ENCODE assay signal across 13 cellular contexts in the genomic region with DNA sequence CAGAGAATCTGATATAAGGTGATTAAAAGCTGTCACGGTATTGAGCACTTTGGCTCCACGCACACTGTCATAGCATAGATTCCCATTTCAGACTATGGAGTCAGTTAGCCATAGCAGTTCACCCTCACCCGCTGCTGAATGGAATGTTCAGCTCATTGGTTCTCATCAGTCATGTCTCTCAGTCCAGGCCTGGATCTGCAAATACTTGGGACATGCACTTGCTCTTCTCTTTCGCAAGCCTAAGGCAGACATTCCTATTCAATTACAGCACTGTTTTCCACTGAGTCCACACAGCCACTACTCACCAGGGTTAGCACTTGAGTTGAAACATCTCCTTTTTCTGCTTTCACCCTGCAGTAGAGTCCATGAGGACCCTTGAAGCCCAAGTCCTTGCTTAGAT. TPM values are rescaled to one million over a fixed set of nuclear protein-coding genes. Genes with fewer than 3 reads are reported as not detected.
DNase-seq lines count a peak whose midpoint lies in the region; ATAC-seq and TF ChIP-seq lines count a peak whose summit lies in the region.
"Had no signal": no experiment of that assay in that cellular context is flagged by ENCODE, and none has a peak within 500 bp of the region (broad histone marks: within the 10 kb centered on the region; RNA-seq: fewer than 3 reads in every experiment).

No MANE protein-coding gene starts in this region.

- H3K36me3 ChIP-seq in RWPE2 (ENCODE audit: low read depth) (no peaks in the 10 kb centered on the region), SJCRH30 (no peaks in the 10 kb centered on the region)
- H3K36me3 ChIP-seq: left lung had no signal

- peaks cover 20% of the 10 kb centered on the region for H3K4me1 ChIP-seq in RWPE2 (ENCODE audit: insufficient read depth, poor library complexity, severe bottlenecking)
- H3K4me1 ChIP-seq in SJCRH30, result no peaks in the 10 kb centered on the region
- H3K4me1 ChIP-seq: left lung had no signal

- ATAC-seq in RWPE2 (ENCODE audit: low read depth) (peak; percentile 73), HG03342 (IDR thresholded peaks at IDR 0.05; ENCODE audit: unreplicated experiment) (no peak)
- ATAC-seq: left lung had no signal

- H3K27me3 ChIP-seq in RWPE2 (ENCODE audit: insufficient read depth, poor library complexity, severe bottlenecking), result no peaks in the 10 kb centered on the region
- no peaks in the 10 kb centered on the region for H3K27me3 ChIP-seq in SJCRH30

- H3K27ac ChIP-seq in RWPE2 (ENCODE audit: poor library complexity, severe bottlenecking) (no peak overlapping the region), SJCRH30 (no peak overlapping the region)
- H3K27ac ChIP-seq: left lung had no signal

- DNase-seq in ELR (ENCODE audit: low read depth) (peak; percentile 78), RWPE2 (ENCODE audit: low spot score) (no peak), fibroblast of villous mesenchyme (ENCODE audit: low read depth) (peak; percentile 59), renal cortical epithelial cell (ENCODE audit: low read depth) (peak; percentile 81), SJCRH30 (no peak), DMS79 treated with DMSO at 0.1 percent for 48 hours (lab: John Stamatoyannopoulos, UW) (no peak)
- no peak for DNase-seq in activated CD4-positive, alpha-beta T cell treated with anti-CD3 and anti-CD28 coated beads, Interleukin-2, amount 50 U/mL, for 4 hours
- DNase-seq: activated CD4-positive, CD25-positive, alpha-beta regulatory T cell treated with anti-CD3 and anti-CD28 coated beads, Interleukin-2, amount 50 U/mL, for 72 hours; activated T-cell treated with anti-CD3 and anti-CD28 coated beads for 4 hours; COR-L47; left lung; NCI-H2171 had no signal

- H3K9me3 ChIP-seq in RWPE2 (ENCODE audit: severe bottlenecking), result no peaks in the 10 kb centered on the region
- H3K9me3 ChIP-seq in SJCRH30 (replicated peaks), result no peaks in the 10 kb centered on the region
- H3K9me3 ChIP-seq: left lung had no signal

- H3K4me3 ChIP-seq in RWPE2 (ENCODE audit: severe bottlenecking) (no peak overlapping the region), fibroblast of villous mesenchyme (ENCODE audit: low read depth, low read length) (no peak overlapping the region), SJCRH30 (no peak overlapping the region)
- H3K4me3 ChIP-seq: left lung had no signal

- no peak for TF ChIP-seq CTCF in RWPE2 (IDR thresholded peaks at IDR 0.05; ENCODE audit: poor library complexity, severe bottlenecking)
- no peak for TF ChIP-seq CTCF in fibroblast of villous mesenchyme (IDR thresholded peaks at IDR 0.05; ENCODE audit: insufficient read depth, low read depth, low read length)

RNA-seq across cellular contexts. Expression of a gene that starts 30.6 kb away (rescaled TPM):
- total RNA-seq in fibroblast of villous mesenchyme (5.8 and 12.5 TPM in 2 replicates), renal cortical epithelial cell (3.5 and 4.9 TPM in 2 replicates)
- total RNA-seq in SJCRH30 (2014; rRNA removed; shearing (Covaris generic)), result 26.0 and 31.6 TPM in 2 replicates

Comparison
In these comparisons a context has a peak if more than half of its experiments do, and no peak if none do; other contexts are left out.
1. DNase-seq: peak in ELR (single experiment), fibroblast of villous mesenchyme (single experiment) and renal cortical epithelial cell (single experiment); none in RWPE2 (single experiment), SJCRH30 (0 of 2), activated CD4-positive, alpha-beta T cell treated with anti-CD3 and anti-CD28 coated beads, Interleukin-2, amount 50 U/mL, for 4 hours (0 of 2) and DMS79 treated with DMSO at 0.1 percent for 48 hours (single experiment).